Comparison of ENCODE assay signal across 8 cellular contexts in the genomic region with DNA sequence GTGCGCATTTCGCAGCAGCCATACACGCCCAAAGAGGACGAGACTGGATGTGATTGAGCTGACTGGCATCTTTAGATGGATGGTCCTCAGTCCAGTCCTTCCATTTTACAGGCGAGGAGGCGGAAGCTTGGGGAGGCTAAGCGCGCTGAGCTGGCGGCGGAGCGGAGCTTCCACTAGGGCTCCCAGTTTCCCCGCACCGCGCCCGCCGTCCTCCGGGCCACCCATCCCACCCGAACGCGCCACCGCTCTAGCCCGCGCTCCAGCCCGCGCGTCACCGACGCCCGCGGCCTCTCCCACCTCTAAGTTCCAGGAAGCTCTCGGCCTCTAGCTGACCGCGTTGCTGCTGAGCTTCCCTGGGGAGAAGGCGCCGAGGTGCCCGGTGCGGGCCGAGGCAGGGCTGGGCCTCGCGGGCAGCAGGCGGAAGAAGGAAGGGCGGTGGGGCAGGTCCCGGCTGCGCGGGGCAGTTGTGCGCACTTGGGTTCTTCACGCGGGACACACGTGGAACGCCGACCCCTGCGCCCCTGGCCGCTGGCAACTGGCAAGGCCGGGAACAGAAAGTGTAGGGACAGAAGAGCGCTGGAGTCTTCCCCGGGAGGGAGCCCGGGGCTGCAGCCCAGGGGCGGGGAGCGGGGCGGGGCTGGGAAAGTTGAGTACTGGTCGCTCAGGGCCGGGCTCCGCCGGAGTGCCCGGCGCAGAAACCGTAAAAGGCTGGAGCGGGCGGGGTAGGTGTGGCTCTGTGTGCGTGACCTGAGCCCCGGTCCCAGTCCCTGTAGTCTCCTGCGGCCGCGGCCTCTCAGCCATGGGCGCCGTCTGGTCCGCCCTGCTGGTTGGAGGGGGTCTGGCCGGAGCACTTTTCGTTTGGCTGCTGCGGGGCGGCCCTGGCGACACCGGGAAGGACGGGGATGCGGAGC. TPM values are rescaled to one million over a fixed set of nuclear protein-coding genes. Genes with fewer than 3 reads are reported as not detected.
DNase-seq lines count a peak whose midpoint lies in the region; ATAC-seq and TF ChIP-seq lines count a peak whose summit lies in the region.

A gene (plus strand): TSS at position 763 of the 911 bp plus-strand sequence. CDS start 37 bp downstream, at position 800.

- peaks cover 0 to 42% (median 20%) of the 10 kb centered on the region in 12 donors for H3K4me1 ChIP-seq in heart left ventricle

- WGBS in heart left ventricle, 4 donors, result 0 to 7% (median 1%) methylated on average over 8 to 85 of the region's 85 CpGs

- peak within 1 kb of the TSS; percentile 80 to 98 (median 92) for H3K27ac ChIP-seq in heart left ventricle

- ATAC-seq in HG02642 (IDR thresholded peaks at IDR 0.05; ENCODE audit: poor library complexity, unreplicated experiment) (peak; percentile 27), heart left ventricle (peak; percentile 86 to 89 (median 87)), omental fat pad (ENCODE audit: low FRiP score) (peak; percentile 88), GM21717 (IDR thresholded peaks at IDR 0.05; ENCODE audit: unreplicated experiment) (no peak), HG02973 (IDR thresholded peaks at IDR 0.05; ENCODE audit: unreplicated experiment) (no peak)

- DNase-seq in COLO668 (lab: John Stamatoyannopoulos, UW; ENCODE audit: unreplicated experiment) (peak; percentile 84), RKO (ENCODE audit: low spot score) (peak; percentile 74), amniotic epithelial cell (ENCODE audit: low read depth) (peak; percentile 47), heart left ventricle (peak; percentile 80 to 91 (median 90)), omental fat pad (ENCODE audit: low spot score) (no peak)

- TF ChIP-seq CTCF in heart left ventricle (IDR thresholded peaks at IDR 0.05) (peak in 1 of 12 donors; percentile 5), omental fat pad (IDR thresholded peaks at IDR 0.05) (no peak)

- no peaks in the 10 kb centered on the region for H3K9me3 ChIP-seq in heart left ventricle

- intact Hi-C loops in heart left ventricle (cut with DNase I), result loop anchor here in 8 of 10 donors (2.0 to 10.0 kb wide), 13 partner anchors 51 to 129 kb away; a partner anchor contains a TSS

- no peaks in the 10 kb centered on the region for H3K27me3 ChIP-seq in heart left ventricle

- H3K4me3 ChIP-seq in heart left ventricle, result peak within 1 kb of the TSS; percentile 47 to 95 (median 82)

- H3K36me3 ChIP-seq in heart left ventricle, result peaks cover 0 to 23% (median 9%) of the 10 kb centered on the region in 9 donors

- TF ChIP-seq POLR2A in heart left ventricle (IDR thresholded peaks at IDR 0.05), result peak in 1 of 2 donors; percentile 61

RNA-seq across cellular contexts. Expression of the gene that starts here (rescaled TPM):
- total RNA-seq in heart left ventricle (10 to 100 TPM; 16.8 to 48.6 (median 25.5) TPM), omental fat pad (10 to 100 TPM; 12.8 to 49.3 (median 24.9) TPM)
- 10 to 100 TPM; 35.0 to 50.8 TPM for polyA plus RNA-seq in heart left ventricle

Comparison
In these comparisons a context has a peak if more than half of its experiments do, and no peak if none do; other contexts are left out.
1. ATAC-seq: peak in HG02642 (single experiment), heart left ventricle (4 of 4) and omental fat pad (single experiment); none in GM21717 (single experiment) and HG02973 (single experiment).